Comparison of ENCODE assay signal across 1 cellular context in genomic region chr5:102901821-102902448, GRCh38.
TF ChIP-seq lines count a peak whose summit lies in the region.

No MANE protein-coding gene starts in this region.

TF ChIP-seq in HEK293, 187 proteins besides CTCF, POLR2A, EP300 and RAD21 (continued from another document):
- TF ChIP-seq PRDM6 (tag by site-specific recombination; IDR thresholded peaks at IDR 0.05) = peak; percentile 67
- peak; percentile 53; the same call in 1 of the 2 replicates for TF ChIP-seq ZNF843 (tag by site-specific recombination; IDR thresholded peaks at IDR 0.05)
